ENCODE assay signal across 31 cellular contexts in genomic region chr10:36516281-36516680, GRCh38.
"Had no signal": no experiment of that assay in that cellular context is flagged by ENCODE, and none has a peak within 500 bp of the region (broad histone marks: within the 10 kb centered on the region; RNA-seq: fewer than 3 reads in every experiment).

No MANE protein-coding gene starts in this region.

- H3K27ac ChIP-seq: ascending aorta, cardiac muscle cell, WERI-Rb-1 had no signal

- ATAC-seq: activated CD4-positive, CD25-positive, alpha-beta regulatory T cell treated with anti-CD3 and anti-CD28 coated beads, Interleukin-2, amount 50 U/mL, for 24 hours; activated CD8-positive, alpha-beta T cell treated with anti-CD3 and anti-CD28 coated beads for 36 hours; activated naive CD8-positive, alpha-beta T cell treated with anti-CD3 and anti-CD28 coated beads, Interleukin-2, amount 50 U/mL, for 24 hours; activated T-cell treated with anti-CD3 and anti-CD28 coated beads, Interleukin-2, amount 50 U/mL, for 4 hours; activated T-cell treated with anti-CD3 and anti-CD28 coated beads, Interleukin-2, amount 50 U/mL, for 72 hours; activated T-helper 17 cell treated with anti-CD3 and anti-CD28 coated beads, Interleukin-2, amount 50 U/mL, for 72 hours; WTC11 had no signal

- FAIRE-seq: bronchial epithelial cell had no signal

- H3K36me3 ChIP-seq: ascending aorta, cardiac muscle cell, WERI-Rb-1 had no signal

- DNase-seq: activated CD4-positive, alpha-beta memory T cell treated with anti-CD3 and anti-CD28 coated beads for 36 hours; activated CD4-positive, alpha-beta T cell treated with anti-CD3 and anti-CD28 coated beads for 4 hours; activated CD4-positive, alpha-beta T cell treated with anti-CD3 and anti-CD28 coated beads, Interleukin-2, amount 10 ng/mL, durations not matched to agents 24 days and 14 days; activated CD4-positive, alpha-beta T cell treated with anti-CD3 and anti-CD28 coated beads, Interleukin-2, amount 50 U/mL, for 1 hour; activated CD4-positive, alpha-beta T cell treated with anti-CD3 and anti-CD28 coated beads, Interleukin-2, amount 50 U/mL, for 4 hours; activated CD4-positive, CD25-positive, alpha-beta regulatory T cell; activated CD8-positive, alpha-beta memory T cell treated with anti-CD3 and anti-CD28 coated beads, Interleukin-2, amount 50 U/mL, for 4 hours; activated CD8-positive, alpha-beta T cell treated with anti-CD3 and anti-CD28 coated beads for 36 hours; activated effector memory CD4-positive, alpha-beta T cell treated with anti-CD3 and anti-CD28 coated beads, Interleukin-2, amount 50 U/mL, for 16 hours; activated naive CD4-positive, alpha-beta T cell treated with anti-CD3 and anti-CD28 coated beads, Interleukin-2, amount 10 ng/mL, durations not matched to agents 7 days and 5 days; activated naive CD4-positive, alpha-beta T cell treated with Interleukin-2 at 50 U/mL for 16 hours; activated naive CD8-positive, alpha-beta T cell treated with anti-CD3 and anti-CD28 coated beads, Interleukin-2, amount 10 ng/mL, durations not matched to agents 7 days and 5 days; activated naive CD8-positive, alpha-beta T cell treated with anti-CD3 and anti-CD28 coated beads, Interleukin-2, amount 50 U/mL, for 24 hours; activated T-cell treated with anti-CD3 and anti-CD28 coated beads for 4 hours; activated T-cell treated with anti-CD3 and anti-CD28 coated beads, Interleukin-2, amount 50 U/mL, for 1 hour; activated T-cell treated with anti-CD3 and anti-CD28 coated beads, Interleukin-2, amount 50 U/mL, for 4 hours; activated T-cell treated with anti-CD3 and anti-CD28 coated beads, Interleukin-2, amount 50 U/mL, for 72 hours; amygdala; anterior cingulate cortex; caudate nucleus; cerebellar nuclear complex; T-helper 1 cell; T-helper 2 cell; T-helper 9 cell; WERI-Rb-1 had no signal

- H3K27me3 ChIP-seq: ascending aorta, cardiac muscle cell had no signal

- H3K4me3 ChIP-seq: ascending aorta, cardiac muscle cell had no signal

- H3K4me1 ChIP-seq: ascending aorta had no signal
